1 cellular context compared by ENCODE assay signal in the genomic region with DNA sequence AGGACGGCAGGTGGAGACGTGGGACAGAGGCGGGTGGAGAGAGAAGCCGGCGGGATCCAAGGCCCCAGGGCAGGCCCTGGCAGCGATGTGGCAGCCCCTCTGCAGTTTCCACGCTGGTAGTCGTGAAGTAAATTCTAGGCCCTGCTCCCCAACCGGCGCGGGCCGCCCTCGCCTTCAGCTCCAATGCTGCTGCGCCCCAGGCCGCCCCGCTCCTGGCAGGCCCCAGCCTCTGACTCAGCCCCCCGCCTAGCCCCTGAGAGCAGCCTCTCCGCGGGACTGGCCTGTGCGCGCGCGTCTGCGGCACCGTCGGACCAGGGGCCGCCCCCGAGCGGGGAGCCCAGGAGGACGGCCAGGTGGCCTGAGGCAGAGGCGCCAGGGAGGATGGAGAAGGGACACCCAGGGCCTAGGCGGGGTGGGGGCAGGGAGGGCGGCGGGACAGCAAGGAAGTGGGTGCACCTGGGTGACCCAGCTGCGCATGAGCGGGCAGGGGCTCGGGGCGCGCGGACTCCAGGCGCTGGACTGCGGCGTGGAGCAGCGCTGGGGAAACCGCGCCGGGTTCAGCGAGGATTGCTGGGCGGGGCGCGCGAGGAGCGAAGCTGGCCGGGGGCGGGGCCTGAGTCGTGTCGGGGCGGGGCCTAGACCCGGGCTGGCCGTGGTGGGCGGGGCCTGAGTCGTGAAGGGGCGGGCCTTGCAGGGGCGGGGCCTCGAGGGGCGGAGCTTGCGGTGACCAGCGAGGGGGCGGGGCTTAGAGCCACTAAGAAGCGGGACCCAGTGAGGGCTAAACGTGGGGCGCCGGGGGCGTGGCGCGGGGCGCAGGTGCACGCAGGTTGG.
TF ChIP-seq lines count a peak whose summit lies in the region.

No MANE protein-coding gene starts in this region.

TF ChIP-seq in GM12878, 131 proteins besides CTCF, POLR2A, EP300 and RAD21:
- TF ChIP-seq TBL1XR1 (IDR thresholded peaks at IDR 0.05; ENCODE audit: low read depth, low read length) (no peak), EGR1 (IDR thresholded peaks at IDR 0.05; ENCODE audit: borderline replicate concordance in 1 of 2, low read depth in 2 of 2, low read length in 2 of 2) (0 out of 3 replicates have a peak, but pooled peaks of 1 of the 2 experiments have one; percentile 35)
